In genomic region chr4:71070015-71070414, GRCh38 we compare ENCODE assay signal across 27 cellular contexts.
"Had no signal": no experiment of that assay in that cellular context is flagged by ENCODE, and none has a peak within 500 bp of the region (broad histone marks: within the 10 kb centered on the region; RNA-seq: fewer than 3 reads in every experiment).

No MANE protein-coding gene starts in this region.

- H3K4me1 ChIP-seq: suprapubic skin, testis, thyroid gland, upper lobe of right lung, uterus, vagina had no signal

- H3K4me3 ChIP-seq: stomach, suprapubic skin, testis, thoracic aorta, thyroid gland, tibial artery, tibial nerve, transverse colon, upper lobe of left lung, upper lobe of right lung, uterus, vagina had no signal

- DNase-seq: stimulated activated CD4-positive, alpha-beta T cell treated with anti-CD3 and anti-CD28 coated beads, Interleukin-2, amount 100 ng/mL, for 48 hours; stimulated activated CD4-positive, alpha-beta T cell treated with anti-CD3 and anti-CD28 coated beads, Interleukin-4, amount 100 ng/mL, for 1 hour; stimulated activated CD4-positive, alpha-beta T cell treated with anti-CD3 and anti-CD28 coated beads, Interleukin-4, amount 100 ng/mL, for 24 hours; stimulated activated CD4-positive, alpha-beta T cell treated with anti-CD3 and anti-CD28 coated beads, Interleukin-4, amount 100 ng/mL, for 4 hours; stimulated activated CD8-positive, alpha-beta memory T cell treated with anti-CD3 and anti-CD28 coated beads, Interleukin-4, amount 100 ng/mL, for 48 hours; stimulated activated naive B cell treated with anti-CD40 and anti-IgM and Interleukin-4, amounts not matched to agents 10 μg/mL and 1 μg/mL and 100 μg/mL, for 72 hours; stimulated activated naive CD4-positive, alpha-beta T cell; stimulated activated naive CD4-positive, alpha-beta T cell treated with Interleukin-2 at 50 U/mL for 16 hours; stimulated activated naive CD8-positive, alpha-beta T cell treated with anti-CD3 and anti-CD28 coated beads, Interleukin-15, amount 100 ng/mL, for 72 hours; stimulated activated naive CD8-positive, alpha-beta T cell treated with anti-CD3 and anti-CD28 coated beads, Interleukin-15, Interleukin-2, amounts not matched to agents 100 U/mL and 50 U/mL, for 24 hours; stomach; substantia nigra; testis; thyroid gland; tibial artery; transverse colon; trophoblast cell; upper lobe of left lung; upper lobe of right lung; uterus had no signal

- H3K27me3 ChIP-seq: stomach, suprapubic skin, testis, thyroid gland, tibial artery, tibial nerve, transverse colon, upper lobe of left lung, upper lobe of right lung, uterus, vagina had no signal

- H3K36me3 ChIP-seq: stomach, suprapubic skin, thoracic aorta, thyroid gland, tibial artery, tibial nerve, transverse colon, upper lobe of left lung, upper lobe of right lung, uterus, vagina had no signal

- H3K27ac ChIP-seq: stomach, suprapubic skin, testis, thoracic aorta, thyroid gland, tibial artery, tibial nerve, transverse colon, upper lobe of left lung, upper lobe of right lung, uterus, vagina had no signal

- H3K9me3 ChIP-seq: stomach, suprapubic skin, testis, thoracic aorta, thyroid gland, tibial artery, tibial nerve, transverse colon, upper lobe of left lung, upper lobe of right lung, uterus, vagina had no signal

- ATAC-seq: stimulated activated effector memory CD8-positive, alpha-beta T cell treated with anti-CD3 and anti-CD28 coated beads, Interleukin-12 subunit alpha, Interleukin-12 subunit beta, amount 100 ng/mL, for 72 hours; stimulated activated memory B cell treated with anti-CD40 and anti-IgM and Interleukin-4, amounts not matched to agents 10 μg/mL and 1 μg/mL and 100 μg/mL, for 72 hours; stimulated activated naive B cell treated with anti-CD40 and anti-IgM and Interleukin-4, amounts not matched to agents 10 μg/mL and 1 μg/mL and 100 μg/mL, for 72 hours; stimulated activated naive CD8-positive, alpha-beta T cell treated with anti-CD3 and anti-CD28 coated beads, Interleukin-15, amount 100 ng/mL, for 72 hours; stimulated activated naive CD8-positive, alpha-beta T cell treated with anti-CD3 and anti-CD28 coated beads, Interleukin-15, Interleukin-2, amounts not matched to agents 100 U/mL and 50 U/mL, for 24 hours; upper lobe of right lung had no signal

- FAIRE-seq: urothelium cell line had no signal
